25 cellular contexts compared by ENCODE assay signal in genomic region chr15:68606332-68606731, GRCh38. TPM values are rescaled to one million over a fixed set of nuclear protein-coding genes. Genes with fewer than 3 reads are reported as not detected.
A peak's percentile ranks its signal among the peaks of the same experiment; 100 is the strongest.
DNase-seq lines count a peak whose midpoint lies in the region; ATAC-seq and TF ChIP-seq lines count a peak whose summit lies in the region.
"Had no signal": no experiment of that assay in that cellular context is flagged by ENCODE, and none has a peak within 500 bp of the region (broad histone marks: within the 10 kb centered on the region; RNA-seq: fewer than 3 reads in every experiment).

No MANE protein-coding gene starts in this region.

- H3K27me3 ChIP-seq in left ventricle myocardium inferior (ENCODE audit: low read depth) (no peaks in the 10 kb centered on the region), heart right ventricle (no peaks in the 10 kb centered on the region), dorsolateral prefrontal cortex (no peaks in the 10 kb centered on the region)

- no peak overlapping the region for H3K4me3 Mint-ChIP-seq in osteocyte (ENCODE audit: unreplicated experiment)
- H3K4me3 Mint-ChIP-seq: CD4-positive, CD25-positive, alpha-beta regulatory T cell; HFFc6 had no signal

- DNase-seq in left ventricle myocardium inferior: no peak
- DNase-seq in heart right ventricle: no peak
- DNase-seq in dorsolateral prefrontal cortex: no peak
- DNase-seq in osteocyte (ENCODE audit: extremely low spot score, unreplicated experiment): no peak
- DNase-seq in C1 segment of cervical spinal cord (lab: John Stamatoyannopoulos, UW): no peak
- no peak for DNase-seq in stimulated activated CD4-positive, alpha-beta T cell treated with anti-CD3 and anti-CD28 coated beads, Interleukin-2, amount 100 ng/mL, for 24 hours
- DNase-seq: ACHN; CD4-positive, CD25-positive, alpha-beta regulatory T cell; GOT3; HFFc6; KBM-7; NCI-H1105 treated with DMSO at 0.1 percent for 48 hours; NCI-H146; NCI-H1930; NCI-H2107; NCI-H524 treated with DMSO at 0.1 percent for 48 hours; NCI-H82; NK-92 treated with Interleukin-12 subunit alpha and Interleukin-12 subunit beta, amount 100 ng/mL, for 24 hours; PC-9; SJCRH30 had no signal

- H3K4me1 Mint-ChIP-seq in osteocyte (ENCODE audit: unreplicated experiment): peaks cover 56% of the 10 kb centered on the region
- H3K4me1 Mint-ChIP-seq: CD4-positive, CD25-positive, alpha-beta regulatory T cell had no signal

- H3K36me3 Mint-ChIP-seq in osteocyte (ENCODE audit: unreplicated experiment): no peaks in the 10 kb centered on the region
- H3K36me3 Mint-ChIP-seq: CD4-positive, CD25-positive, alpha-beta regulatory T cell had no signal

- peaks cover 82% of the 10 kb centered on the region for H3K4me1 ChIP-seq in left ventricle myocardium inferior
- H3K4me1 ChIP-seq in heart right ventricle: peaks cover 23 to 86% (median 58%) of the 10 kb centered on the region in 9 donors
- H3K4me1 ChIP-seq: SJCRH30 had no signal

- H3K27me3 Mint-ChIP-seq in osteocyte (ENCODE audit: unreplicated experiment): no peaks in the 10 kb centered on the region

- H3K27ac Mint-ChIP-seq in osteocyte (ENCODE audit: unreplicated experiment): peak overlapping the region; percentile 73
- H3K27ac Mint-ChIP-seq: CD4-positive, CD25-positive, alpha-beta regulatory T cell; HFFc6 had no signal

- intact Hi-C loops in left ventricle myocardium inferior (cut with micrococcal nuclease) (no loop called here), heart right ventricle (cut with DNase I) (no loop called here), dorsolateral prefrontal cortex (cut with DNase I) (no loop called here)

- H3K9me3 ChIP-seq in left ventricle myocardium inferior (replicated peaks) (peaks cover 5% of the 10 kb centered on the region), heart right ventricle (peaks cover 0 to 6% (median 0%) of the 10 kb centered on the region in 11 donors)
- H3K9me3 ChIP-seq: HAP-1, SJCRH30 had no signal

- TF ChIP-seq CTCF in left ventricle myocardium inferior (IDR thresholded peaks at IDR 0.05; ENCODE audit: borderline replicate concordance): no peak
- no peak for TF ChIP-seq CTCF in heart right ventricle (IDR thresholded peaks at IDR 0.05)
- no peak for TF ChIP-seq CTCF in dorsolateral prefrontal cortex (IDR thresholded peaks at IDR 0.05 in 54 of 56, conservative IDR thresholded peaks at IDR 0.05 in 2 of 56; ENCODE audit: low read depth in 1 of 56, partially characterized antibody in 56 of 56)
- no peak for TF ChIP-seq CTCF in osteocyte (IDR thresholded peaks at IDR 0.05)

- ATAC-seq in heart right ventricle: no peak
- ATAC-seq in GM21619 (IDR thresholded peaks at IDR 0.05; ENCODE audit: unreplicated experiment): no peak
- ATAC-seq: HepG2, Right ventricle myocardium inferior had no signal

- H3K4me3 ChIP-seq in left ventricle myocardium inferior (no peak overlapping the region), heart right ventricle (no peak overlapping the region), dorsolateral prefrontal cortex (no peak overlapping the region)
- H3K4me3 ChIP-seq: HAP-1, PC-9, SJCRH30 had no signal

- H3K27ac ChIP-seq in left ventricle myocardium inferior (replicated peaks) (peak overlapping the region; percentile 87), heart right ventricle (peak overlapping the region in 2 of 10 donors; percentile 7 to 15), dorsolateral prefrontal cortex (peak overlapping the region in 55 of 59 donors; percentile 45 to 100 (median 97))
- H3K27ac ChIP-seq: 22Rv1, PC-9, SJCRH30 had no signal

- H3K9me3 Mint-ChIP-seq in osteocyte (ENCODE audit: unreplicated experiment): no peaks in the 10 kb centered on the region
- H3K9me3 Mint-ChIP-seq: HFFc6 had no signal

- H3K36me3 ChIP-seq in left ventricle myocardium inferior (no peaks in the 10 kb centered on the region), heart right ventricle (no peaks in the 10 kb centered on the region)
- H3K36me3 ChIP-seq: HAP-1, SJCRH30 had no signal

- 90 to 96% methylated on average over 2 of the region's 2 CpGs for WGBS in heart right ventricle, 2 donors

RNA-seq across cellular contexts. Expression of gene CORO2B, which starts 27.5 kb away (rescaled TPM):
- 5.0 TPM for total RNA-seq in left ventricle myocardium inferior
- total RNA-seq in heart right ventricle: 1 to 10 TPM; 2.6 to 8.1 (median 4.5) TPM
- polyA plus RNA-seq in heart right ventricle: 1 to 10 TPM; 7.1 to 7.6 TPM
- total RNA-seq in dorsolateral prefrontal cortex: 100 to 1,000 TPM in 88 of 120 experiments, 10 to 100 TPM in 32; 75.5 to 144 (median 107) TPM
- total RNA-seq in osteocyte: 21.8 and 22.6 TPM in 2 replicates
- total RNA-seq: CD4-positive, CD25-positive, alpha-beta regulatory T cell; SJCRH30 had no signal
- polyA plus RNA-seq: CD4-positive, CD25-positive, alpha-beta regulatory T cell had no signal
